In the genomic region with DNA sequence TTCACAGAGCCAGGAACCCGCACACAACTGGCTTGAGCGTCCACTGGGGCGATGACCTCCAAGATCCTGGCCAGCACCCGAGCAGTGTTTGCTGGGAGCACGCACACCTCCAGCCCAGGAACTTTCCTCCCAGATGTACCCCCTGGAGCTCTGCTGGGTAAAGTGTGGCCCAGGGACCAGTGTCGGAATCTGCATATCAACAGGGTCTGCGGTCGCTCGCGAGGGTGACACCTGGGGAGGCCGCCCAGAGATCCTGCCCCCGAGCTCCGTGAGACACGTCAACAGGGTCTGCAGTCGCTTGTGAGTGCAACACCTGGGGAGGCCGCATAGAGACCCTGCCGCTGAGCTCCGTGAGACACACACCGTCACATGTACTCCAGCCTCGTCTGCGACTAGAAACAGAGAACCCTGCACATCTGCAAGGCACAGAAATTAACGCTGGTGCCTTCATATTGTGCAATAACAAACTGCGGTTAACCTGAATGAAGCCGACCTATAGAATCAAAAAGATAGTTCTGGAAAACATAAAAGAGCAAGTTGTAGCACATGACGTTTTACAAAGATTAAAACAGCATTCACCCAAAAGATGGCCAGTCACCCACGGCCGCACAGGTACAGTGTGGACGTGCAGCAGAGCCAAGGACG, we compare ENCODE assay signal across 12 cellular contexts.
DNase-seq lines count a peak whose midpoint lies in the region; ATAC-seq and TF ChIP-seq lines count a peak whose summit lies in the region.
"Had no signal": no experiment of that assay in that cellular context is flagged by ENCODE, and none has a peak within 500 bp of the region (broad histone marks: within the 10 kb centered on the region; RNA-seq: fewer than 3 reads in every experiment).

No MANE protein-coding gene starts in this region.

- H3K4me3 Mint-ChIP-seq in activated CD4-positive, alpha-beta memory T cell treated with anti-CD3 and anti-CD28 coated beads, Interleukin-2, amount 10 ng/mL, durations not matched to agents 7 days and 5 days = peak overlapping the region; percentile 89
- H3K4me3 Mint-ChIP-seq in naive thymus-derived CD4-positive, alpha-beta T cell = peak overlapping the region; percentile 71 to 99 (median 94)
- H3K4me3 Mint-ChIP-seq: endodermal cell had no signal

- no peak overlapping the region for H3K27ac ChIP-seq in naive thymus-derived CD4-positive, alpha-beta T cell (ENCODE audit: low read depth, low read length)
- H3K27ac ChIP-seq: tibial artery had no signal

- peaks cover 4% of the 10 kb centered on the region for H3K36me3 ChIP-seq in GM06990 (ENCODE audit: control insufficient read depth, insufficient read depth, low read length)
- H3K36me3 ChIP-seq in naive thymus-derived CD4-positive, alpha-beta T cell (ENCODE audit: control insufficient read depth in 2 of 3, insufficient read depth in 3 of 3, low read length in 3 of 3) = peaks cover 0 to 6% (median 0%) of the 10 kb centered on the region in 3 experiments
- H3K36me3 ChIP-seq: breast epithelium, tibial artery had no signal

- H3K4me3 ChIP-seq in GM06990 (replicated peaks; ENCODE audit: low read depth, low read length) = peak overlapping the region; percentile 77
- no peak overlapping the region for H3K4me3 ChIP-seq in naive thymus-derived CD4-positive, alpha-beta T cell (ENCODE audit: low read length)

- intact Hi-C loops in naive thymus-derived CD4-positive, alpha-beta T cell (cut with micrococcal nuclease) = loop anchor here (5.0 to 10.0 kb wide), 2 partner anchors 67 to 670 kb away; a partner anchor contains a TSS

- no peaks in the 10 kb centered on the region for H3K27me3 ChIP-seq in GM06990 (replicated peaks; ENCODE audit: control insufficient read depth, insufficient read depth, low read length)
- H3K27me3 ChIP-seq in naive thymus-derived CD4-positive, alpha-beta T cell (ENCODE audit: control insufficient read depth in 2 of 2, insufficient read depth in 2 of 2, low read length in 2 of 2) = no peaks in the 10 kb centered on the region

- H3K27me3 Mint-ChIP-seq in activated CD4-positive, alpha-beta memory T cell treated with anti-CD3 and anti-CD28 coated beads, Interleukin-2, amount 10 ng/mL, durations not matched to agents 7 days and 5 days = no peaks in the 10 kb centered on the region
- H3K27me3 Mint-ChIP-seq in naive thymus-derived CD4-positive, alpha-beta T cell = no peaks in the 10 kb centered on the region

- H3K9me3 ChIP-seq in naive thymus-derived CD4-positive, alpha-beta T cell (ENCODE audit: control insufficient read depth in 2 of 3, low read length in 3 of 3) = no peaks in the 10 kb centered on the region

- H3K27ac Mint-ChIP-seq in activated CD4-positive, alpha-beta memory T cell treated with anti-CD3 and anti-CD28 coated beads, Interleukin-2, amount 10 ng/mL, durations not matched to agents 7 days and 5 days = no peak overlapping the region
- H3K27ac Mint-ChIP-seq in naive thymus-derived CD4-positive, alpha-beta T cell = peak overlapping the region in 5 of 9 donors; percentile 8 to 53 (median 45)
- H3K27ac Mint-ChIP-seq: endodermal cell had no signal

- peaks cover 17 to 25% of the 10 kb centered on the region in 2 donors for H3K4me1 ChIP-seq in naive thymus-derived CD4-positive, alpha-beta T cell (ENCODE audit: control insufficient read depth in 2 of 2, insufficient read depth in 2 of 2, low read length in 2 of 2)
- H3K4me1 ChIP-seq: breast epithelium, tibial artery had no signal

- H3K9me3 Mint-ChIP-seq in activated CD4-positive, alpha-beta memory T cell treated with anti-CD3 and anti-CD28 coated beads, Interleukin-2, amount 10 ng/mL, durations not matched to agents 7 days and 5 days = no peaks in the 10 kb centered on the region
- H3K9me3 Mint-ChIP-seq in naive thymus-derived CD4-positive, alpha-beta T cell = peaks cover 0 to 3% (median 0%) of the 10 kb centered on the region in 11 donors
- H3K9me3 Mint-ChIP-seq: endodermal cell had no signal

- peaks cover 20% of the 10 kb centered on the region for H3K36me3 Mint-ChIP-seq in activated CD4-positive, alpha-beta memory T cell treated with anti-CD3 and anti-CD28 coated beads, Interleukin-2, amount 10 ng/mL, durations not matched to agents 7 days and 5 days (ENCODE audit: low read depth)
- H3K36me3 Mint-ChIP-seq in naive thymus-derived CD4-positive, alpha-beta T cell = peaks cover 7 to 29% (median 12%) of the 10 kb centered on the region in 5 donors

- peak; percentile 19 for DNase-seq in NOMO-1 treated with DMSO at 0.1 percent for 48 hours (lab: John Stamatoyannopoulos, UW; ENCODE audit: unreplicated experiment)
- DNase-seq in NOMO-1 treated with dmso at 0.1 percent for 144 hours (lab: John Stamatoyannopoulos, UW; ENCODE audit: unreplicated experiment) = no peak
- DNase-seq in GM06990 (ENCODE audit: extremely low read depth, insufficient read length) = no peak
- no peak for DNase-seq in activated CD4-positive, alpha-beta memory T cell treated with anti-CD3 and anti-CD28 coated beads, Interleukin-2, amount 10 ng/mL, durations not matched to agents 7 days and 5 days
- DNase-seq in naive thymus-derived CD4-positive, alpha-beta T cell = no peak
- DNase-seq in activated CD4-positive, CD25-positive, alpha-beta regulatory T cell treated with anti-CD3 and anti-CD28 coated beads, Interleukin-2, amount 50 U/mL, for 72 hours = no peak
- no peak for DNase-seq in NCI-H774 (lab: John Stamatoyannopoulos, UW)
- DNase-seq: endodermal cell, PC-3, tibial artery had no signal

- CTCF ChIA-PET in activated CD4-positive, alpha-beta memory T cell treated with anti-CD3 and anti-CD28 coated beads, Interleukin-2, amount 10 ng/mL, durations not matched to agents 7 days and 5 days (lab: Charles Lee) = no interaction called here
- CTCF ChIA-PET in naive thymus-derived CD4-positive, alpha-beta T cell (lab: Charles Lee) = no interaction called here

- TF ChIP-seq CTCF in GM06990 (IDR thresholded peaks at IDR 0.05; ENCODE audit: insufficient read depth, low read length, poor library complexity, severe bottlenecking) = no peak

- no peak for ATAC-seq in naive thymus-derived CD4-positive, alpha-beta T cell
- ATAC-seq in HG03175 (IDR thresholded peaks at IDR 0.05; ENCODE audit: unreplicated experiment) = no peak
- ATAC-seq: PC-3 had no signal

- POLR2A ChIA-PET in activated CD4-positive, alpha-beta memory T cell treated with anti-CD3 and anti-CD28 coated beads, Interleukin-2, amount 10 ng/mL, durations not matched to agents 7 days and 5 days (lab: Charles Lee) = no interaction called here
- POLR2A ChIA-PET in naive thymus-derived CD4-positive, alpha-beta T cell (lab: Charles Lee) = no interaction called here

- H3K4me1 Mint-ChIP-seq in activated CD4-positive, alpha-beta memory T cell treated with anti-CD3 and anti-CD28 coated beads, Interleukin-2, amount 10 ng/mL, durations not matched to agents 7 days and 5 days = peaks cover 32% of the 10 kb centered on the region
- H3K4me1 Mint-ChIP-seq in naive thymus-derived CD4-positive, alpha-beta T cell = peaks cover 16 to 73% (median 44%) of the 10 kb centered on the region in 7 donors
- H3K4me1 Mint-ChIP-seq: endodermal cell had no signal
